Comparison of ENCODE assay signal across 10 cellular contexts in genomic region chr3:11634081-11634635, GRCh38. TPM values are rescaled to one million over a fixed set of nuclear protein-coding genes. Genes with fewer than 3 reads are reported as not detected.
A peak's percentile ranks its signal among the peaks of the same experiment; 100 is the strongest.
DNase-seq lines count a peak whose midpoint lies in the region; ATAC-seq lines count a peak whose summit lies in the region.
"Had no signal": no experiment of that assay in that cellular context is flagged by ENCODE, and none has a peak within 500 bp of the region (broad histone marks: within the 10 kb centered on the region; RNA-seq: fewer than 3 reads in every experiment).

No MANE protein-coding gene starts in this region.

- peak overlapping the region; percentile 40 for H3K4me3 Mint-ChIP-seq in activated CD4-positive, alpha-beta T cell treated with anti-CD3 and anti-CD28 coated beads, Interleukin-2, amount 10 ng/mL, durations not matched to agents 7 days and 5 days
- peak overlapping the region; percentile 23 for H3K4me3 Mint-ChIP-seq in activated T-helper 2 cell treated with anti-CD3 and anti-CD28 coated beads, Interferon-gamma antibody, Interleukin-2, Interleukin-4, amounts not matched to agents 10 μg/mL and 5 μg/mL and 100 μg/mL, durations not matched to agents 14 hours and 24 hours and 36 hours (ENCODE audit: low read depth)
- H3K4me3 Mint-ChIP-seq: IgD-negative memory B cell had no signal

- peaks cover 29% of the 10 kb centered on the region for H3K4me1 ChIP-seq in right cardiac atrium (ENCODE audit: control insufficient read depth, insufficient read depth, low read length)

- no peaks in the 10 kb centered on the region for H3K27me3 ChIP-seq in right cardiac atrium (ENCODE audit: control insufficient read depth, insufficient read depth)

- H3K27ac ChIP-seq in right cardiac atrium (ENCODE audit: low read length): peak overlapping the region; percentile 40

- 53% methylated on average over 11 of the region's 11 CpGs for WGBS in right cardiac atrium

- peaks cover 7% of the 10 kb centered on the region for H3K9me3 Mint-ChIP-seq in activated CD4-positive, alpha-beta T cell treated with anti-CD3 and anti-CD28 coated beads, Interleukin-2, amount 10 ng/mL, durations not matched to agents 7 days and 5 days
- H3K9me3 Mint-ChIP-seq in activated T-helper 2 cell treated with anti-CD3 and anti-CD28 coated beads, Interferon-gamma antibody, Interleukin-2, Interleukin-4, amounts not matched to agents 10 μg/mL and 5 μg/mL and 100 μg/mL, durations not matched to agents 14 hours and 24 hours and 36 hours: no peaks in the 10 kb centered on the region
- H3K9me3 Mint-ChIP-seq: IgD-negative memory B cell had no signal

- no peaks in the 10 kb centered on the region for H3K27me3 Mint-ChIP-seq in activated CD4-positive, alpha-beta T cell treated with anti-CD3 and anti-CD28 coated beads, Interleukin-2, amount 10 ng/mL, durations not matched to agents 7 days and 5 days
- H3K27me3 Mint-ChIP-seq in activated T-helper 2 cell treated with anti-CD3 and anti-CD28 coated beads, Interferon-gamma antibody, Interleukin-2, Interleukin-4, amounts not matched to agents 10 μg/mL and 5 μg/mL and 100 μg/mL, durations not matched to agents 14 hours and 24 hours and 36 hours (ENCODE audit: low read depth): no peaks in the 10 kb centered on the region
- H3K27me3 Mint-ChIP-seq: IgD-negative memory B cell had no signal

- POLR2A ChIA-PET in activated CD4-positive, alpha-beta T cell treated with anti-CD3 and anti-CD28 coated beads, Interleukin-2, amount 10 ng/mL, durations not matched to agents 7 days and 5 days (lab: Charles Lee): no interaction called here

- H3K36me3 Mint-ChIP-seq in activated CD4-positive, alpha-beta T cell treated with anti-CD3 and anti-CD28 coated beads, Interleukin-2, amount 10 ng/mL, durations not matched to agents 7 days and 5 days (ENCODE audit: low read depth): peaks cover 41% of the 10 kb centered on the region
- peaks cover 53% of the 10 kb centered on the region for H3K36me3 Mint-ChIP-seq in activated T-helper 2 cell treated with anti-CD3 and anti-CD28 coated beads, Interferon-gamma antibody, Interleukin-2, Interleukin-4, amounts not matched to agents 10 μg/mL and 5 μg/mL and 100 μg/mL, durations not matched to agents 14 hours and 24 hours and 36 hours (ENCODE audit: low read depth)

- CTCF ChIA-PET in activated CD4-positive, alpha-beta T cell treated with anti-CD3 and anti-CD28 coated beads, Interleukin-2, amount 10 ng/mL, durations not matched to agents 7 days and 5 days (lab: Charles Lee): interaction anchor here (0.6 to 1.8 kb wide), 4 partner anchors 9 to 837 kb away, joined by 3 to 8 read pairs (median 5); no protein-coding TSS in a partner anchor

- H3K9me3 ChIP-seq in right cardiac atrium (ENCODE audit: control insufficient read depth, low read length): no peaks in the 10 kb centered on the region

- peaks cover 82% of the 10 kb centered on the region for H3K4me1 Mint-ChIP-seq in activated CD4-positive, alpha-beta T cell treated with anti-CD3 and anti-CD28 coated beads, Interleukin-2, amount 10 ng/mL, durations not matched to agents 7 days and 5 days
- peaks cover 80% of the 10 kb centered on the region for H3K4me1 Mint-ChIP-seq in activated T-helper 2 cell treated with anti-CD3 and anti-CD28 coated beads, Interferon-gamma antibody, Interleukin-2, Interleukin-4, amounts not matched to agents 10 μg/mL and 5 μg/mL and 100 μg/mL, durations not matched to agents 14 hours and 24 hours and 36 hours (ENCODE audit: low read depth)

- intact Hi-C loops in activated T-helper 2 cell treated with anti-CD3 and anti-CD28 coated beads, Interferon-gamma antibody, Interleukin-2, Interleukin-4, amounts not matched to agents 10 μg/mL and 5 μg/mL and 100 μg/mL, durations not matched to agents 14 hours and 24 hours and 36 hours (cut with micrococcal nuclease): no loop called here
- intact Hi-C loops in right cardiac atrium (cut with DNase I): loop anchor here in 1 of 4 donors (10.0 kb wide), 1 partner anchor 49 kb away; no protein-coding TSS in a partner anchor

- peak overlapping the region; percentile 63 for H3K27ac Mint-ChIP-seq in activated CD4-positive, alpha-beta T cell treated with anti-CD3 and anti-CD28 coated beads, Interleukin-2, amount 10 ng/mL, durations not matched to agents 7 days and 5 days
- H3K27ac Mint-ChIP-seq in activated T-helper 2 cell treated with anti-CD3 and anti-CD28 coated beads, Interferon-gamma antibody, Interleukin-2, Interleukin-4, amounts not matched to agents 10 μg/mL and 5 μg/mL and 100 μg/mL, durations not matched to agents 14 hours and 24 hours and 36 hours: peak overlapping the region; percentile 34

- peak; percentile 76 to 89 for ATAC-seq in right cardiac atrium
- ATAC-seq in stimulated activated naive CD8-positive, alpha-beta T cell treated with anti-CD3 and anti-CD28 coated beads, Interleukin-15, Interleukin-2, amounts not matched to agents 100 U/mL and 50 U/mL, for 24 hours: peak; percentile 44

- H3K4me3 ChIP-seq in right cardiac atrium (ENCODE audit: low read length): no peak overlapping the region

- DNase-seq in activated CD4-positive, alpha-beta T cell treated with anti-CD3 and anti-CD28 coated beads, Interleukin-2, amount 10 ng/mL, durations not matched to agents 7 days and 5 days: peak; percentile 43
- no peak for DNase-seq in activated CD4-positive, alpha-beta T cell treated with anti-CD3 and anti-CD28 coated beads for 4 hours
- peak; percentile 34 for DNase-seq in activated T-helper 2 cell treated with anti-CD3 and anti-CD28 coated beads, Interferon-gamma antibody, Interleukin-2, Interleukin-4, amounts not matched to agents 10 μg/mL and 5 μg/mL and 100 μg/mL, durations not matched to agents 14 hours and 24 hours and 36 hours (ENCODE audit: low spot score)
- DNase-seq in right cardiac atrium (peak in 2 of 3 donors; percentile 63 to 65), NCI-H146 (lab: John Stamatoyannopoulos, UW) (no peak), iPS-NIHi11 (ENCODE audit: low spot score) (no peak)
- no peak for DNase-seq in stimulated activated naive CD8-positive, alpha-beta T cell treated with anti-CD3 and anti-CD28 coated beads, Interleukin-15, Interleukin-2, amounts not matched to agents 100 U/mL and 50 U/mL, for 24 hours
- DNase-seq in NK-92 treated with Interleukin-12 subunit alpha and Interleukin-12 subunit beta, amount 100 ng/mL, for 24 hours (lab: John Stamatoyannopoulos, UW): no peak
- DNase-seq: amniotic stem cell had no signal

RNA-seq across cellular contexts. Expression of gene VGLL4, which starts 9.6 kb away (rescaled TPM):
- total RNA-seq in activated CD4-positive, alpha-beta T cell treated with anti-CD3 and anti-CD28 coated beads, Interleukin-2, amount 10 ng/mL, durations not matched to agents 7 days and 5 days: 10 to 100 TPM; 34.2 to 35.5 TPM
- total RNA-seq in activated T-helper 2 cell treated with anti-CD3 and anti-CD28 coated beads, Interferon-gamma antibody, Interleukin-2, Interleukin-4, amounts not matched to agents 10 μg/mL and 5 μg/mL and 100 μg/mL, durations not matched to agents 14 hours and 24 hours and 36 hours: 66.6 and 69.8 TPM in 2 replicates
- total RNA-seq in right cardiac atrium: 10 to 100 TPM; 51.8 to 66.9 (median 59.1) TPM
- polyA plus RNA-seq in right cardiac atrium: 40.9 TPM

Comparison
In these comparisons a context has a peak if more than half of its experiments do, and no peak if none do; other contexts are left out.
1. DNase-seq: peak in activated CD4-positive, alpha-beta T cell treated with anti-CD3 and anti-CD28 coated beads, Interleukin-2, amount 10 ng/mL, durations not matched to agents 7 days and 5 days (single experiment), activated T-helper 2 cell treated with anti-CD3 and anti-CD28 coated beads, Interferon-gamma antibody, Interleukin-2, Interleukin-4, amounts not matched to agents 10 μg/mL and 5 μg/mL and 100 μg/mL, durations not matched to agents 14 hours and 24 hours and 36 hours (single experiment) and right cardiac atrium (2 of 3); none in activated CD4-positive, alpha-beta T cell treated with anti-CD3 and anti-CD28 coated beads for 4 hours (0 of 2), stimulated activated naive CD8-positive, alpha-beta T cell treated with anti-CD3 and anti-CD28 coated beads, Interleukin-15, Interleukin-2, amounts not matched to agents 100 U/mL and 50 U/mL, for 24 hours (single experiment), NCI-H146 (single experiment), NK-92 treated with Interleukin-12 subunit alpha and Interleukin-12 subunit beta, amount 100 ng/mL, for 24 hours (single experiment) and iPS-NIHi11 (single experiment).